1 cellular context compared by ENCODE assay signal in genomic region chr5:176673651-176674583, GRCh38.
TF ChIP-seq lines count a peak whose summit lies in the region.

No MANE protein-coding gene starts in this region.

TF ChIP-seq in H1, 55 proteins besides CTCF, POLR2A, EP300 and RAD21:
- no peak for TF ChIP-seq TEAD4 (IDR thresholded peaks at IDR 0.05; ENCODE audit: low read depth, low read length)
TF ChIP-seq in H1: peak in this region for 0.
